29 cellular contexts compared by ENCODE assay signal in genomic region chr13:45770886-45771285, GRCh38.
"Had no signal": no experiment of that assay in that cellular context is flagged by ENCODE, and none has a peak within 500 bp of the region (broad histone marks: within the 10 kb centered on the region; RNA-seq: fewer than 3 reads in every experiment).

No MANE protein-coding gene starts in this region.

- H3K27ac Mint-ChIP-seq: dendritic cell treated with granulocyte-macrophage colony-stimulating factor and Interleukin-4, amounts not matched to agents 40 ng/mL and 50 ng/mL, for 4 days had no signal

- H3K4me2 ChIP-seq: hepatocyte had no signal

- DNase-seq: colonic mucosa; cortex of kidney; dermis blood vessel endothelial cell; dorsolateral prefrontal cortex; effector CD4-positive, alpha-beta T cell; effector CD8-positive, alpha-beta T cell; effector memory CD4-positive, alpha-beta T cell; effector memory CD8-positive, alpha-beta T cell; erythroblast; esophagus squamous epithelium; foreskin fibroblast; foreskin keratinocyte; foreskin melanocyte; gastrocnemius medialis; glutamatergic neuron; head of caudate nucleus; heart left ventricle; heart right ventricle had no signal

- H3K79me2 ChIP-seq: hepatocyte had no signal

- H2AFZ ChIP-seq: hepatocyte had no signal

- H3K9me3 Mint-ChIP-seq: dendritic cell treated with granulocyte-macrophage colony-stimulating factor and Interleukin-4, amounts not matched to agents 40 ng/mL and 50 ng/mL, for 4 days; effector memory CD8-positive, alpha-beta T cell had no signal

- H3K4me1 ChIP-seq: colonic mucosa, gastrocnemius medialis, heart left ventricle had no signal

- H3K9me3 ChIP-seq: colonic mucosa, esophagus muscularis mucosa, esophagus squamous epithelium, gastrocnemius medialis, gastroesophageal sphincter, heart right ventricle had no signal

- ATAC-seq: effector memory CD8-positive, alpha-beta T cell; esophagus mucosa; foreskin keratinocyte; gastrocnemius medialis; gastroesophageal sphincter; heart left ventricle; heart right ventricle had no signal

- H3K4me3 Mint-ChIP-seq: dendritic cell treated with granulocyte-macrophage colony-stimulating factor and Interleukin-4, amounts not matched to agents 40 ng/mL and 50 ng/mL, for 4 days; effector memory CD8-positive, alpha-beta T cell had no signal

- H3K27ac ChIP-seq: colonic mucosa, coronary artery, dorsolateral prefrontal cortex, epithelial cell of prostate, esophagus muscularis mucosa, esophagus squamous epithelium, foreskin keratinocyte, gastrocnemius medialis, gastroesophageal sphincter, heart left ventricle, heart right ventricle, hepatocyte had no signal

- H3K4me3 ChIP-seq: colonic mucosa, coronary artery, dorsolateral prefrontal cortex, esophagus muscularis mucosa, esophagus squamous epithelium, gastrocnemius medialis, gastroesophageal sphincter, heart left ventricle, heart right ventricle, hepatocyte had no signal

- H3K27me3 ChIP-seq: colonic mucosa, esophagus muscularis mucosa, esophagus squamous epithelium, gastrocnemius medialis, gastroesophageal sphincter had no signal

- FAIRE-seq: colon, endometrium, endothelial cell of umbilical vein, frontal cortex had no signal

- H3K36me3 ChIP-seq: colonic mucosa, esophagus muscularis mucosa, esophagus squamous epithelium, gastrocnemius medialis, gastroesophageal sphincter, heart left ventricle, heart right ventricle had no signal
